ENCODE assay signal across 8 cellular contexts in the genomic region with DNA sequence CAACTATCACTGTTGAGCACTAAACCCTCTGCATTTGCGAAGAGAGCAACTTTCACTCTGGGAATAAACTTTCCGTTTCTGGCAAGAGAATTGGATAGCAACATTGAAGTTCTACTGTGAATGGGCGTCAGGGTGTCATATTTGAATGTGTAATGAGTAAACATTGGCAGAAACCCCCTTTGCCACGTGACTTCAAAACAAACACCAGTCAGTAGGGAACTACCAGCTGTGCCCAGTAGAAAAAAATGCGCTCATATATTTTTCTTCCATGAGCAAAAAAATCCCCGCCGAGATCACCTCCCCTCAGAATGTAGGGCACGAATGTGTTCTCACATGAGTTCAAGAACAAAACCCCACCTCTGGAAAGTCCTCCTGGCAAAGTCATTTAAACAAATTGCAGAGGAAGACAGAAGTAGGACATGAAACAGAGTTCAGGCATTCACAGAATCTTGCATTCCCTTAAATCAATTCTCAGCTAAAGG.
A peak's percentile ranks its signal among the peaks of the same experiment; 100 is the strongest.
DNase-seq lines count a peak whose midpoint lies in the region; ATAC-seq and TF ChIP-seq lines count a peak whose summit lies in the region.

No MANE protein-coding gene starts in this region.

- H3K27ac Mint-ChIP-seq in CD8-positive, alpha-beta T cell = peak overlapping the region; percentile 41

- ATAC-seq in CD8-positive, alpha-beta T cell = peak; percentile 71
- peak; percentile 60 for ATAC-seq in GM19467 (IDR thresholded peaks at IDR 0.05; ENCODE audit: unreplicated experiment)
- ATAC-seq in HG03571 (IDR thresholded peaks at IDR 0.05; ENCODE audit: unreplicated experiment) = peak; percentile 67
- ATAC-seq in lung (ENCODE audit: insufficient read depth, low FRiP score) = peak; percentile 17
- ATAC-seq in left ventricle myocardium superior = no peak

- H3K9me3 Mint-ChIP-seq in CD8-positive, alpha-beta T cell = no peaks in the 10 kb centered on the region

- POLR2A ChIA-PET in CD8-positive, alpha-beta T cell (lab: Charles Lee) = interaction anchor here (1.5 kb wide), 1 partner anchor 10 kb away, joined by 3 read pairs; no protein-coding TSS in a partner anchor

- H3K4me1 ChIP-seq in CD8-positive, alpha-beta T cell (ENCODE audit: insufficient read depth, low read length) = peaks cover 19% of the 10 kb centered on the region
- peaks cover 0 to 3% of the 10 kb centered on the region in 2 donors for H3K4me1 ChIP-seq in lung (ENCODE audit: control insufficient read depth in 2 of 2, insufficient read depth in 2 of 2, low read length in 2 of 2)

- H3K4me3 Mint-ChIP-seq in CD8-positive, alpha-beta T cell = peak overlapping the region; percentile 40

- H3K4me3 ChIP-seq in CD8-positive, alpha-beta T cell (ENCODE audit: low read depth, low read length) = no peak overlapping the region
- no peak overlapping the region for H3K4me3 ChIP-seq in lung
- no peak overlapping the region for H3K4me3 ChIP-seq in H7 (ENCODE audit: insufficient read depth, low read depth, low read length)

- H3K27ac ChIP-seq in CD8-positive, alpha-beta T cell (ENCODE audit: low read depth, low read length) = no peak overlapping the region
- H3K27ac ChIP-seq in lung (ENCODE audit: low read depth in 1 of 2, low read length in 1 of 2) = peak overlapping the region in 1 of 2 donors; percentile 40

- H3K36me3 Mint-ChIP-seq in CD8-positive, alpha-beta T cell = peaks cover 6% of the 10 kb centered on the region

- DNase-seq in CD8-positive, alpha-beta T cell = peak in 2 of 7 experiments; percentile 22 to 55
- DNase-seq in activated CD4-positive, alpha-beta T cell treated with anti-CD3 and anti-CD28 coated beads, Interleukin-2, amount 50 U/mL, for 1 hour = peak; percentile 25
- DNase-seq in lung (ENCODE audit: low spot score) = peak; percentile 33
- no peak for DNase-seq in H7
- no peak for DNase-seq in NCI-H1436 (lab: John Stamatoyannopoulos, UW)
- no peak for DNase-seq in left ventricle myocardium superior

- H3K9me3 ChIP-seq in CD8-positive, alpha-beta T cell (ENCODE audit: low read length) = no peaks in the 10 kb centered on the region
- no peaks in the 10 kb centered on the region for H3K9me3 ChIP-seq in lung (ENCODE audit: control insufficient read depth in 2 of 2, insufficient read depth in 1 of 2, low read length in 1 of 2)

- intact Hi-C loops in CD8-positive, alpha-beta T cell (cut with DNase I, micrococcal nuclease) = loop anchor here in 1 of 2 experiments (1.0 kb wide), 1 partner anchor 9 kb away; no protein-coding TSS in a partner anchor
- intact Hi-C loops in left ventricle myocardium superior (cut with micrococcal nuclease) = no loop called here

- no peaks in the 10 kb centered on the region for H3K27me3 ChIP-seq in CD8-positive, alpha-beta T cell (ENCODE audit: insufficient read depth, low read length)
- H3K27me3 ChIP-seq in lung (ENCODE audit: control insufficient read depth, insufficient read depth) (no peaks in the 10 kb centered on the region), H7 (ENCODE audit: control insufficient read depth, insufficient read depth, low read length) (no peaks in the 10 kb centered on the region)

- 28 to 55% methylated on average over 8 of the region's 8 CpGs for WGBS in lung, 2 donors

- H3K36me3 ChIP-seq in CD8-positive, alpha-beta T cell (ENCODE audit: insufficient read depth, low read length) = no peaks in the 10 kb centered on the region
- no peaks in the 10 kb centered on the region for H3K36me3 ChIP-seq in lung (ENCODE audit: control insufficient read depth in 2 of 2, insufficient read depth in 2 of 2, low read length in 2 of 2)
- no peaks in the 10 kb centered on the region for H3K36me3 ChIP-seq in H7 (replicated peaks; ENCODE audit: control insufficient read depth, insufficient read depth, low read length)

- CTCF ChIA-PET in CD8-positive, alpha-beta T cell (lab: Charles Lee) = no interaction called here

- no peaks in the 10 kb centered on the region for H3K27me3 Mint-ChIP-seq in CD8-positive, alpha-beta T cell (ENCODE audit: low read depth)

- peaks cover 54% of the 10 kb centered on the region for H3K4me1 Mint-ChIP-seq in CD8-positive, alpha-beta T cell (ENCODE audit: low read depth)

- no peak for TF ChIP-seq CTCF in CD8-positive, alpha-beta T cell (IDR thresholded peaks at IDR 0.05)
- TF ChIP-seq CTCF in lung (IDR thresholded peaks at IDR 0.05; ENCODE audit: control extremely low read depth, extremely low read depth) = no peak

Comparison
In these comparisons a context has a peak if more than half of its experiments do, and no peak if none do; other contexts are left out.
1. DNase-seq: peak in activated CD4-positive, alpha-beta T cell treated with anti-CD3 and anti-CD28 coated beads, Interleukin-2, amount 50 U/mL, for 1 hour (single experiment) and lung (single experiment); none in H7 (single experiment), NCI-H1436 (single experiment) and left ventricle myocardium superior (single experiment).